Comparison of ENCODE assay signal across 1 cellular context in genomic region chr2:224971214-224971613, GRCh38.
TF ChIP-seq lines count a peak whose summit lies in the region.

No MANE protein-coding gene starts in this region.

TF ChIP-seq in SK-N-SH treated with all-trans-retinoic acid at 6 μM for 48 hours, 23 proteins besides CTCF, POLR2A, EP300 and RAD21 (continued from another document):
- no peak for TF ChIP-seq CREB5 (CRISPR knock-in tag; IDR thresholded peaks at IDR 0.05; ENCODE audit: low read depth)
TF ChIP-seq in SK-N-SH treated with all-trans-retinoic acid at 6 μM for 48 hours: peak in this region for 0.
